Comparison of ENCODE assay signal across 8 cellular contexts in genomic region chr9:68705636-68706578, GRCh38. TPM values are rescaled to one million over a fixed set of nuclear protein-coding genes. Genes with fewer than 3 reads are reported as not detected.
A peak's percentile ranks its signal among the peaks of the same experiment; 100 is the strongest.
DNase-seq lines count a peak whose midpoint lies in the region; ATAC-seq and TF ChIP-seq lines count a peak whose summit lies in the region.

No MANE protein-coding gene starts in this region.

- H3K36me3 ChIP-seq in Panc1 (ENCODE audit: control insufficient read depth, insufficient read depth, low read length) (no peaks in the 10 kb centered on the region), endodermal cell (ENCODE audit: control insufficient read depth, insufficient read depth, low read length) (peaks cover 6% of the 10 kb centered on the region), mucosa of stomach (ENCODE audit: control insufficient read depth, insufficient read depth, low read length) (no peaks in the 10 kb centered on the region), aorta (ENCODE audit: control insufficient read depth in 1 of 2, insufficient read depth in 2 of 2, low read length in 1 of 2) (no peaks in the 10 kb centered on the region)

- peaks cover 67% of the 10 kb centered on the region for H3K27me3 Mint-ChIP-seq in activated CD4-positive, alpha-beta T cell treated with anti-CD3 and anti-CD28 coated beads for 36 hours
- peaks cover 65% of the 10 kb centered on the region for H3K27me3 Mint-ChIP-seq in endodermal cell (ENCODE audit: insufficient read depth)

- intact Hi-C loops in activated CD4-positive, alpha-beta T cell treated with anti-CD3 and anti-CD28 coated beads for 36 hours (cut with DNase I, micrococcal nuclease), result loop anchor here in 1 of 2 experiments (1.0 to 10.0 kb wide), 4 partner anchors 75 to 319 kb away; a partner anchor contains a TSS
- intact Hi-C loops in Panc1 (cut with micrococcal nuclease; ENCODE audit: unreplicated experiment) (loop anchor here (10.0 kb wide), 1 partner anchor 319 kb away; no protein-coding TSS in a partner anchor), aorta (cut with DNase I) (loop anchor here (2.0 to 10.0 kb wide), 5 partner anchors 69 to 249 kb away; no protein-coding TSS in a partner anchor)

- H3K9me3 ChIP-seq in Panc1 (ENCODE audit: control insufficient read depth, insufficient read depth, low read depth, low read length) (no peaks in the 10 kb centered on the region), endodermal cell (ENCODE audit: control insufficient read depth, low read length) (no peaks in the 10 kb centered on the region), mucosa of stomach (ENCODE audit: control insufficient read depth, low read length) (no peaks in the 10 kb centered on the region), aorta (ENCODE audit: control insufficient read depth, low read length) (no peaks in the 10 kb centered on the region)

- no TSS peak for BruUV-seq in Panc1 (replicated peaks; lab: Mats Ljungman, UMichigan)

- TF ChIP-seq CTCF in Panc1 (IDR thresholded peaks at IDR 0.05) (no peak), endodermal cell (conservative IDR thresholded peaks at IDR 0.05) (no peak)

- POLR2A ChIA-PET in activated CD4-positive, alpha-beta T cell treated with anti-CD3 and anti-CD28 coated beads for 36 hours (lab: Charles Lee), result no interaction called here
- POLR2A ChIA-PET in Panc1 (lab: Charles Lee), result no interaction called here

- H3K4me1 Mint-ChIP-seq in activated CD4-positive, alpha-beta T cell treated with anti-CD3 and anti-CD28 coated beads for 36 hours, result peaks cover 18% of the 10 kb centered on the region
- peaks cover 37% of the 10 kb centered on the region for H3K4me1 Mint-ChIP-seq in endodermal cell

- peak; percentile 12 for ATAC-seq in activated CD4-positive, alpha-beta T cell treated with anti-CD3 and anti-CD28 coated beads for 36 hours
- ATAC-seq in HG02973 (IDR thresholded peaks at IDR 0.05; ENCODE audit: unreplicated experiment) (peak; percentile 2), Panc1 (peak; percentile 58), aorta (ENCODE audit: low FRiP score) (peak; percentile 34)

- no peak overlapping the region for H3K27ac ChIP-seq in Panc1 (ENCODE audit: low read length)
- H3K27ac ChIP-seq in endodermal cell (ENCODE audit: low read depth, low read length), result no peak overlapping the region
- peak overlapping the region in 1 of 2 donors; percentile 28 for H3K27ac ChIP-seq in aorta (ENCODE audit: low read depth in 1 of 2, low read length in 2 of 2)

- peak overlapping the region; percentile 76 for H3K4me3 Mint-ChIP-seq in activated CD4-positive, alpha-beta T cell treated with anti-CD3 and anti-CD28 coated beads for 36 hours
- H3K4me3 Mint-ChIP-seq in endodermal cell, result peak overlapping the region; percentile 78

- WGBS in endodermal cell (ENCODE audit: insufficient coverage in 1 of 2, insufficient read length in 1 of 2), 2 experiments, result 3 to 4% methylated on average over 23 to 54 of the region's 54 CpGs
- WGBS in aorta, 2 donors, result 0% methylated on average over 47 to 54 of the region's 54 CpGs

- peak; percentile 17 for DNase-seq in activated CD4-positive, alpha-beta T cell treated with anti-CD3 and anti-CD28 coated beads for 36 hours
- DNase-seq in activated CD4-positive, alpha-beta T cell treated with anti-CD3 and anti-CD28 coated beads for 4 hours, result no peak
- DNase-seq in Panc1 (ENCODE audit: low read depth, low spot score) (no peak), endodermal cell (peak; percentile 63), aorta (peak; percentile 45 to 78), NCI-H2196 treated with DMSO at 0.1 percent for 48 hours (lab: John Stamatoyannopoulos, UW; ENCODE audit: unreplicated experiment) (no peak)

- H3K4me3 ChIP-seq in Panc1 (ENCODE audit: low read depth in 2 of 2, low read length in 2 of 2) (peak overlapping the region; percentile 11 to 15; a peak in 2 of 4 replicates), endodermal cell (ENCODE audit: low read length) (peak overlapping the region; percentile 97), mucosa of stomach (ENCODE audit: low read length) (peak overlapping the region; percentile 83), aorta (ENCODE audit: low read length in 2 of 2) (peak overlapping the region; percentile 61 to 81)

- H3K36me3 Mint-ChIP-seq in activated CD4-positive, alpha-beta T cell treated with anti-CD3 and anti-CD28 coated beads for 36 hours (ENCODE audit: low read depth), result no peaks in the 10 kb centered on the region
- peaks cover 4% of the 10 kb centered on the region for H3K36me3 Mint-ChIP-seq in endodermal cell (ENCODE audit: low read depth)

- peak overlapping the region; percentile 66 for H3K9ac ChIP-seq in endodermal cell (ENCODE audit: extremely low read depth, low read length, poor library complexity, severe bottlenecking)
- peak overlapping the region; percentile 92 for H3K9ac ChIP-seq in mucosa of stomach (ENCODE audit: low read length)

- no peaks in the 10 kb centered on the region for H3K9me3 Mint-ChIP-seq in activated CD4-positive, alpha-beta T cell treated with anti-CD3 and anti-CD28 coated beads for 36 hours (ENCODE audit: low read depth)
- no peaks in the 10 kb centered on the region for H3K9me3 Mint-ChIP-seq in endodermal cell

- H3K4me1 ChIP-seq in Panc1 (ENCODE audit: control insufficient read depth, insufficient read depth, low read length), result no peaks in the 10 kb centered on the region; the same call in 1 of the 2 replicates
- peaks cover 5% of the 10 kb centered on the region for H3K4me1 ChIP-seq in endodermal cell (ENCODE audit: control insufficient read depth, insufficient read depth, low read length)
- peaks cover 17% of the 10 kb centered on the region for H3K4me1 ChIP-seq in mucosa of stomach (ENCODE audit: control insufficient read depth, insufficient read depth, low read length)
- no peaks in the 10 kb centered on the region for H3K4me1 ChIP-seq in aorta (ENCODE audit: control insufficient read depth in 1 of 2, insufficient read depth in 2 of 2, low read length in 2 of 2)

- peaks cover 15% of the 10 kb centered on the region for H3K27me3 ChIP-seq in Panc1 (ENCODE audit: control insufficient read depth, insufficient read depth, low read length)
- peaks cover 36% of the 10 kb centered on the region for H3K27me3 ChIP-seq in endodermal cell (ENCODE audit: control insufficient read depth, insufficient read depth, low read length, poor library complexity, severe bottlenecking)
- no peaks in the 10 kb centered on the region for H3K27me3 ChIP-seq in mucosa of stomach (ENCODE audit: control insufficient read depth, insufficient read depth, low read length)
- no peaks in the 10 kb centered on the region for H3K27me3 ChIP-seq in aorta (ENCODE audit: control insufficient read depth in 1 of 2, insufficient read depth in 2 of 2, low read length in 1 of 2)

- in situ Hi-C loops in Panc1 (cut with HindIII; ENCODE audit: low pct_unique_long_range_greater_than_20kb, low sequenced_read_pairs), result no loop called here

- CTCF ChIA-PET in activated CD4-positive, alpha-beta T cell treated with anti-CD3 and anti-CD28 coated beads for 36 hours (lab: Charles Lee), result no interaction called here
- CTCF ChIA-PET in Panc1 (lab: Charles Lee), result no interaction called here

- no peak overlapping the region for H3K27ac Mint-ChIP-seq in activated CD4-positive, alpha-beta T cell treated with anti-CD3 and anti-CD28 coated beads for 36 hours
- H3K27ac Mint-ChIP-seq in endodermal cell, result peak overlapping the region; percentile 53

RNA-seq across cellular contexts. Expression of gene PIP5K1B, which starts 0.9 kb away (rescaled TPM):
- total RNA-seq in activated CD4-positive, alpha-beta T cell treated with anti-CD3 and anti-CD28 coated beads for 36 hours, result 1 to 10 TPM; 1.6 TPM
- not detected for total RNA-seq in Panc1 (2021; ENCODE audit: unreplicated experiment)
- not detected for polyA plus RNA-seq in Panc1 (2012; ENCODE audit: insufficient read length)
- 10 to 100 TPM in 1 of 2 donors, 1 to 10 TPM in 1; 8.5 to 10.2 TPM for total RNA-seq in endodermal cell
- polyA plus RNA-seq in endodermal cell (2013, experiment 1 of 2), result 13.3 TPM
- polyA plus RNA-seq in endodermal cell (2013, experiment 2 of 2), result 14.4 TPM
- total RNA-seq in aorta, result 1 to 10 TPM; 8.2 to 8.8 TPM
- polyA plus RNA-seq in aorta, result 10 to 100 TPM in 1 of 2 donors, under 1 TPM in 1; 0.82 to 14.5 TPM

Comparison
In these comparisons a context has a peak if more than half of its experiments do, and no peak if none do; other contexts are left out.
1. DNase-seq: peak in activated CD4-positive, alpha-beta T cell treated with anti-CD3 and anti-CD28 coated beads for 36 hours (single experiment), endodermal cell (single experiment) and aorta (2 of 2); none in activated CD4-positive, alpha-beta T cell treated with anti-CD3 and anti-CD28 coated beads for 4 hours (0 of 2), Panc1 (single experiment) and NCI-H2196 treated with DMSO at 0.1 percent for 48 hours (single experiment).
2. ATAC-seq: peak in every context shown above with its lines; median percentile 58 in Panc1; 34 in aorta; 12 in activated CD4-positive, alpha-beta T cell treated with anti-CD3 and anti-CD28 coated beads for 36 hours; 2 in HG02973.
3. H3K4me3 ChIP-seq: peak in every context shown above with its lines; median percentile 97 in endodermal cell; 83 in mucosa of stomach; 71 in aorta; 13 in Panc1.